12 cellular contexts compared by ENCODE assay signal in genomic region chr17:15946611-15947120, GRCh38. TPM values are rescaled to one million over a fixed set of nuclear protein-coding genes. Genes with fewer than 3 reads are reported as not detected.
A peak's percentile ranks its signal among the peaks of the same experiment; 100 is the strongest.
DNase-seq lines count a peak whose midpoint lies in the region; ATAC-seq and TF ChIP-seq lines count a peak whose summit lies in the region.
"Had no signal": no experiment of that assay in that cellular context is flagged by ENCODE, and none has a peak within 500 bp of the region (broad histone marks: within the 10 kb centered on the region; RNA-seq: fewer than 3 reads in every experiment).

No MANE protein-coding gene starts in this region.

- no peak for ATAC-seq in GM21390 (IDR thresholded peaks at IDR 0.05; ENCODE audit: unreplicated experiment)
- ATAC-seq: body of pancreas had no signal

- H3K9me3 Mint-ChIP-seq in MCF 10A (ENCODE audit: unreplicated experiment) (no peaks in the 10 kb centered on the region), mesothelial cell of epicardium (no peaks in the 10 kb centered on the region)

- H3K4me1 Mint-ChIP-seq in MCF 10A (ENCODE audit: insufficient read depth, unreplicated experiment), result peaks cover 29% of the 10 kb centered on the region
- H3K4me1 Mint-ChIP-seq in mesothelial cell of epicardium, result peaks cover 13% of the 10 kb centered on the region

- H3K27ac Mint-ChIP-seq in MCF 10A (ENCODE audit: low read depth, unreplicated experiment) (peak overlapping the region; percentile 96), mesothelial cell of epicardium (no peak overlapping the region)

- CTCF ChIA-PET in AG04449 (lab: Yijun Ruan, JAX), result interaction anchor here (1.0 to 4.3 kb wide), 3 partner anchors 10 to 51 kb away, joined by 3 to 34 read pairs (median 6); partner anchors contain the start of genes TTC19 and ZSWIM7
- CTCF ChIA-PET in MCF 10A (lab: Yijun Ruan, JAX), result interaction anchor here (1.2 to 4.3 kb wide), 4 partner anchors 35 to 52 kb away, joined by 3 to 40 read pairs (median 7); partner anchors contain the start of genes TTC19 and ZSWIM7

- intact Hi-C loops in MCF 10A (cut with micrococcal nuclease), result loop anchor here (1.0 to 5.0 kb wide), 2 partner anchors 52 to 99 kb away; no protein-coding TSS in a partner anchor

- TSS peak; percentile 49 for BruUV-seq in MCF 10A (replicated peaks; lab: Mats Ljungman, UMichigan)

- POLR2A ChIA-PET in AG04449 (lab: Yijun Ruan, JAX), result interaction anchor here (0.6 to 2.9 kb wide), 3 partner anchors 12 to 52 kb away, joined by 3 to 15 read pairs (median 13); partner anchors contain the start of genes TTC19 and ZSWIM7
- POLR2A ChIA-PET in MCF 10A (lab: Yijun Ruan, JAX), result interaction anchor here (0.9 to 7.9 kb wide), 8 partner anchors 12 to 297 kb away, joined by 3 to 134 read pairs (median 6); partner anchors contain the start of genes TTC19 and ZSWIM7

- no peaks in the 10 kb centered on the region for H3K27me3 Mint-ChIP-seq in MCF 10A (ENCODE audit: insufficient read depth, unreplicated experiment)
- peaks cover 40% of the 10 kb centered on the region for H3K27me3 Mint-ChIP-seq in mesothelial cell of epicardium (ENCODE audit: low read depth)

- H3K4me3 Mint-ChIP-seq in MCF 10A (ENCODE audit: unreplicated experiment) (peak overlapping the region; percentile 69), mesothelial cell of epicardium (peak overlapping the region; percentile 16)

- no peak overlapping the region for H3K27ac ChIP-seq in HL-60 (replicated peaks)
- H3K27ac ChIP-seq: body of pancreas had no signal

- TF ChIP-seq CTCF in AG04449 (IDR thresholded peaks at IDR 0.05; ENCODE audit: insufficient read depth, low read length, missing control alignments), result no peak
- TF ChIP-seq CTCF in HL-60 (IDR thresholded peaks at IDR 0.05; ENCODE audit: insufficient read depth, low read length), result no peak
- TF ChIP-seq CTCF in MCF 10A (IDR thresholded peaks at IDR 0.05; ENCODE audit: unreplicated experiment), result no peak
- TF ChIP-seq CTCF in mesothelial cell of epicardium (IDR thresholded peaks at IDR 0.05; ENCODE audit: unreplicated experiment), result no peak

- DNase-seq in AG04449 (ENCODE audit: low read depth, low spot score) (no peak), HL-60 (ENCODE audit: low read depth in 1 of 2, low spot score in 1 of 2) (no peak), MCF 10A (ENCODE audit: unreplicated experiment) (peak; percentile 55), mesothelial cell of epicardium (ENCODE audit: low spot score in 2 of 2, unreplicated experiment in 2 of 2) (no peak), DMS114 treated with DMSO at 0.1 percent for 48 hours (lab: John Stamatoyannopoulos, UW; ENCODE audit: unreplicated experiment) (no peak), UCSD-AML1 (lab: John Stamatoyannopoulos, UW; ENCODE audit: unreplicated experiment) (no peak)
- DNase-seq in central memory CD4-positive, alpha-beta T cell, result no peak
- DNase-seq: activated CD4-positive, alpha-beta T cell treated with anti-CD3 and anti-CD28 coated beads for 4 hours; body of pancreas; MM.1S; stomach had no signal

- H3K27me3 ChIP-seq in HL-60 (ENCODE audit: insufficient read depth, poor library complexity, severe bottlenecking), result no peaks in the 10 kb centered on the region
- H3K27me3 ChIP-seq: body of pancreas had no signal

- peak overlapping the region; percentile 36 for H3K4me3 ChIP-seq in AG04449 (ENCODE audit: low read depth, low read length)
- H3K4me3 ChIP-seq in HL-60 (replicated peaks; ENCODE audit: insufficient read depth, low read length), result peak overlapping the region; percentile 50
- H3K4me3 ChIP-seq: body of pancreas had no signal

- H3K36me3 Mint-ChIP-seq in MCF 10A (ENCODE audit: insufficient read depth, unreplicated experiment), result peaks cover 18% of the 10 kb centered on the region
- no peaks in the 10 kb centered on the region for H3K36me3 Mint-ChIP-seq in mesothelial cell of epicardium

RNA-seq across cellular contexts. Expression of gene ADORA2B, which starts 1.7 kb away (rescaled TPM):
- total RNA-seq in MCF 10A (2022) (21.7 and 26.0 TPM in 2 replicates), mesothelial cell of epicardium (3.8 to 4.6 TPM (median 4.5 TPM) in 3 replicates)

RNA-seq across cellular contexts. Expression of gene ZSWIM7, which starts 52.8 kb away (rescaled TPM):
- total RNA-seq in MCF 10A (2022) (44.1 and 63.3 TPM in 2 replicates), mesothelial cell of epicardium (27.0 to 31.6 TPM (median 29.2 TPM) in 3 replicates)

RNA-seq across cellular contexts. Expression of gene TTC19, which starts 53.0 kb away (rescaled TPM):
- total RNA-seq in MCF 10A (2022) (46.7 and 49.5 TPM in 2 replicates), mesothelial cell of epicardium (38.5 to 41.7 TPM (median 39.7 TPM) in 3 replicates)
